22 cellular contexts compared by ENCODE assay signal in genomic region chr12:701896-702539, GRCh38. TPM values are rescaled to one million over a fixed set of nuclear protein-coding genes. Genes with fewer than 3 reads are reported as not detected.
DNase-seq lines count a peak whose midpoint lies in the region; TF ChIP-seq lines count a peak whose summit lies in the region.
"Had no signal": no experiment of that assay in that cellular context is flagged by ENCODE, and none has a peak within 500 bp of the region (broad histone marks: within the 10 kb centered on the region; RNA-seq: fewer than 3 reads in every experiment).

No MANE protein-coding gene starts in this region.

- no TSS peak for BruUV-seq in mammary epithelial cell (replicated peaks; lab: Mats Ljungman, UMichigan)

- H3K4me1 ChIP-seq in mammary epithelial cell (ENCODE audit: insufficient read depth, low read length): no peaks in the 10 kb centered on the region
- H3K4me1 ChIP-seq: ascending aorta, tibial artery had no signal

- no peak overlapping the region for H3K4me2 ChIP-seq in mammary epithelial cell (ENCODE audit: insufficient read depth, low read depth, low read length)
- H3K4me2 ChIP-seq: KMS-11 had no signal

- H3K27ac ChIP-seq in mammary epithelial cell (ENCODE audit: insufficient read depth, low read depth, low read length): no peak overlapping the region
- H3K27ac ChIP-seq: ascending aorta, KMS-11, psoas muscle, tibial artery had no signal

- H3K9ac ChIP-seq in mammary epithelial cell (ENCODE audit: insufficient read depth, low read length): no peak overlapping the region
- H3K9ac ChIP-seq: KMS-11 had no signal

- H3K4me3 ChIP-seq in mammary epithelial cell (replicated peaks in 1 of 3; ENCODE audit: insufficient read depth in 1 of 3, low read depth in 2 of 3, low read length in 3 of 3): no peak overlapping the region
- H3K4me3 ChIP-seq: ascending aorta, GM12878, psoas muscle, tibial artery had no signal

- WGBS in mammary epithelial cell (ENCODE audit: low coverage, missing lambda C conversion rate): 77% methylated on average over 8 of the region's 11 CpGs

- dilution Hi-C loops in mammary epithelial cell (cut with HindIII; ENCODE audit: low sequenced_read_pairs): no loop called here

- intact Hi-C loops in mammary epithelial cell (cut with micrococcal nuclease): no loop called here

- no peaks in the 10 kb centered on the region for H4K20me1 ChIP-seq in mammary epithelial cell (ENCODE audit: insufficient read depth, low read length)

- no peak for TF ChIP-seq CTCF in GM10266 (IDR thresholded peaks at IDR 0.05; ENCODE audit: control insufficient read depth, insufficient read depth, low read depth, missing control alignments)
- no peak for TF ChIP-seq CTCF in mammary epithelial cell (conservative IDR thresholded peaks at IDR 0.05 in 1 of 2, IDR thresholded peaks at IDR 0.05 in 1 of 2; ENCODE audit: extremely low read depth in 1 of 2, insufficient read depth in 1 of 2, low read depth in 1 of 2, low read length in 2 of 2)

- H3K36me3 ChIP-seq in mammary epithelial cell (ENCODE audit: insufficient read depth, low read length): no peaks in the 10 kb centered on the region
- H3K36me3 ChIP-seq: ascending aorta, tibial artery had no signal

- DNase-seq in NCI-H2107 treated with DMSO at 0.1 percent for 48 hours (lab: John Stamatoyannopoulos, UW; ENCODE audit: unreplicated experiment): peak; percentile 52
- no peak for DNase-seq in NCI-H2107 (lab: John Stamatoyannopoulos, UW)
- peak; percentile 97 for DNase-seq in globus pallidus (ENCODE audit: low spot score)
- peak; percentile 76 for DNase-seq in myocyte (ENCODE audit: low read depth)
- DNase-seq in superior temporal gyrus (ENCODE audit: extremely low spot score): peak; percentile 95
- DNase-seq in GM10266 (ENCODE audit: extremely low spot score): no peak
- no peak for DNase-seq in NCI-H1105 treated with DMSO at 0.1 percent for 48 hours (lab: John Stamatoyannopoulos, UW)
- DNase-seq in mammary epithelial cell: no peak
- DNase-seq: 8988T; activated CD4-positive, alpha-beta T cell treated with anti-CD3 and anti-CD28 coated beads, Interleukin-2, amount 50 U/mL, for 4 hours; activated CD8-positive, alpha-beta memory T cell treated with anti-CD3 and anti-CD28 coated beads, Interleukin-2, amount 50 U/mL, for 4 hours; CD4-positive, alpha-beta T cell; NCI-H1417 treated with DMSO at 0.1 percent for 48 hours; NCI-H69; psoas muscle; SIG-M5; stimulated activated naive CD8-positive, alpha-beta T cell treated with anti-CD3 and anti-CD28 coated beads, Interleukin-15, Interleukin-2, amounts not matched to agents 100 U/mL and 50 U/mL, for 24 hours had no signal

- in situ Hi-C loops in mammary epithelial cell (cut with MboI; ENCODE audit: low sequenced_read_pairs in 2 of 2): no loop called here

- H3K79me2 ChIP-seq in mammary epithelial cell (ENCODE audit: insufficient read depth, low read length): no peaks in the 10 kb centered on the region

- H3K9me3 ChIP-seq in mammary epithelial cell (replicated peaks; ENCODE audit: insufficient read depth, low read length): peaks cover 6% of the 10 kb centered on the region

- no peak overlapping the region for H2AFZ ChIP-seq in mammary epithelial cell (ENCODE audit: low read depth, low read length)

- CTCF ChIA-PET in mammary epithelial cell (lab: Charles Lee; ENCODE audit: low non-redundant PET): no interaction called here

- no peaks in the 10 kb centered on the region for H3K27me3 ChIP-seq in mammary epithelial cell (ENCODE audit: insufficient read depth, low read length)
- H3K27me3 ChIP-seq: ascending aorta, tibial artery had no signal

RNA-seq across cellular contexts. Expression of gene NINJ2, which starts 38.8 kb away (rescaled TPM):
- total RNA-seq in myocyte (0.13 TPM in 1 of 2 replicates, not detected in the other), mammary epithelial cell (under 1 TPM in 1 of 2 donors, not detected in 1; 0.17 TPM)
- polyA plus RNA-seq in myocyte (2012): 20.5 TPM
- polyA plus RNA-seq in mammary epithelial cell: 0.12 TPM
- not detected for polyA minus RNA-seq in mammary epithelial cell
- total RNA-seq: Daoy had no signal

RNA-seq across cellular contexts. Expression of gene WNK1, which starts 50.4 kb away (rescaled TPM):
- 95.2 and 104 TPM in 2 replicates for total RNA-seq in myocyte
- 146 TPM for polyA plus RNA-seq in myocyte (2012)
- total RNA-seq in mammary epithelial cell: 100 to 1,000 TPM; 154 to 180 TPM
- polyA plus RNA-seq in mammary epithelial cell: 69.8 TPM
- polyA minus RNA-seq in mammary epithelial cell: 113 TPM

Comparison
In these comparisons a context has a peak if more than half of its experiments do, and no peak if none do; other contexts are left out.
1. DNase-seq: peak in NCI-H2107 treated with DMSO at 0.1 percent for 48 hours (single experiment), globus pallidus (single experiment), myocyte (single experiment) and superior temporal gyrus (single experiment); none in NCI-H2107 (single experiment), GM10266 (single experiment), NCI-H1105 treated with DMSO at 0.1 percent for 48 hours (single experiment) and mammary epithelial cell (single experiment).